Comparison of ENCODE assay signal across 27 cellular contexts in genomic region chr2:52335727-52336126, GRCh38.
"Had no signal": no experiment of that assay in that cellular context is flagged by ENCODE, and none has a peak within 500 bp of the region (broad histone marks: within the 10 kb centered on the region; RNA-seq: fewer than 3 reads in every experiment).

No MANE protein-coding gene starts in this region.

- H3K27me3 ChIP-seq: hepatocyte, spleen, upper lobe of left lung had no signal

- H3K4me3 ChIP-seq: hepatocyte, spleen, upper lobe of left lung had no signal

- H3K27ac ChIP-seq: hepatocyte, spleen, upper lobe of left lung had no signal

- H2AFZ ChIP-seq: hepatocyte had no signal

- DNase-seq: activated CD4-positive, alpha-beta T cell treated with anti-CD3 and anti-CD28 coated beads for 4 hours; activated CD4-positive, alpha-beta T cell treated with anti-CD3 and anti-CD28 coated beads, Interleukin-2, amount 50 U/mL, for 48 hours; activated CD4-positive, CD25-positive, alpha-beta regulatory T cell; activated CD8-positive, alpha-beta memory T cell treated with anti-CD3 and anti-CD28 coated beads, Interleukin-2, amount 50 U/mL, for 48 hours; activated naive CD4-positive, alpha-beta T cell; activated T-cell treated with anti-CD3 and anti-CD28 coated beads, Interleukin-2, amount 50 U/mL, for 4 hours; central memory CD4-positive, alpha-beta T cell; dermis blood vessel endothelial cell; effector CD8-positive, alpha-beta T cell; glutamatergic neuron; islet precursor cell; left colon; mesenchymal stem cell; naive B cell; nucleus accumbens; retina; spleen; stimulated activated CD4-positive, alpha-beta T cell treated with anti-CD3 and anti-CD28 coated beads, Interleukin-4, amount 100 ng/mL, for 1 hour; stimulated activated naive CD4-positive, alpha-beta T cell treated with Interleukin-2 at 50 U/mL for 16 hours; T-helper 9 cell; upper lobe of left lung had no signal

- ATAC-seq: activated T-cell treated with anti-CD3 and anti-CD28 coated beads, Interleukin-2, amount 50 U/mL, for 4 hours; esophagus mucosa; left colon had no signal

- H3K4me1 ChIP-seq: spleen, upper lobe of left lung had no signal

- H3K4me3 Mint-ChIP-seq: activated naive CD8-positive, alpha-beta T cell; activated T-cell treated with anti-CD3 and anti-CD28 coated beads, Interleukin-2, amount 50 U/mL, for 4 hours; naive B cell had no signal

- H3K4me2 ChIP-seq: hepatocyte had no signal

- H3K9me3 ChIP-seq: upper lobe of left lung had no signal

- FAIRE-seq: astrocyte, frontal cortex had no signal

- H3K36me3 Mint-ChIP-seq: activated naive CD8-positive, alpha-beta T cell; naive B cell had no signal

- H3K79me2 ChIP-seq: hepatocyte had no signal

- H3K36me3 ChIP-seq: spleen, upper lobe of left lung had no signal

- H3K27ac Mint-ChIP-seq: activated naive CD8-positive, alpha-beta T cell; activated T-helper 2 cell treated with anti-CD3 and anti-CD28 coated beads, Interferon-gamma antibody, Interleukin-2, Interleukin-4, amounts not matched to agents 10 μg/mL and 5 μg/mL and 100 μg/mL, durations not matched to agents 14 hours and 24 hours and 36 hours; naive B cell had no signal

- H3K27me3 Mint-ChIP-seq: activated naive CD8-positive, alpha-beta T cell; naive B cell had no signal

- H3K4me1 Mint-ChIP-seq: naive B cell had no signal
